8 cellular contexts compared by ENCODE assay signal in genomic region chr11:64230985-64231365, GRCh38. TPM values are rescaled to one million over a fixed set of nuclear protein-coding genes. Genes with fewer than 3 reads are reported as not detected.
DNase-seq lines count a peak whose midpoint lies in the region; ATAC-seq and TF ChIP-seq lines count a peak whose summit lies in the region.

No MANE protein-coding gene starts in this region.

- no peaks in the 10 kb centered on the region for H3K27me3 ChIP-seq in right atrium auricular region
- no peaks in the 10 kb centered on the region for H3K27me3 ChIP-seq in lower lobe of right lung (ENCODE audit: low read depth)
- H3K27me3 ChIP-seq in vagina = no peaks in the 10 kb centered on the region

- H3K9me3 ChIP-seq in right atrium auricular region (no peaks in the 10 kb centered on the region), lower lobe of right lung (no peaks in the 10 kb centered on the region), vagina (no peaks in the 10 kb centered on the region)

- DNase-seq in right atrium auricular region (ENCODE audit: low spot score) (no peak), Right ventricle myocardium superior (no peak), lower lobe of right lung (no peak), vagina (ENCODE audit: extremely low spot score in 2 of 2) (no peak), cerebellar cortex (ENCODE audit: low spot score) (no peak)
- no peak for DNase-seq in activated CD4-positive, alpha-beta T cell treated with anti-CD3 and anti-CD28 coated beads for 48 hours

- H3K4me3 ChIP-seq in right atrium auricular region (peak overlapping the region; percentile 57 to 77), lower lobe of right lung (peak overlapping the region; percentile 69), vagina (peak overlapping the region; percentile 62 to 85)

- H3K27ac ChIP-seq in right atrium auricular region (peak overlapping the region; percentile 92 to 97), adipose tissue (ENCODE audit: low read depth, low read length) (peak overlapping the region; percentile 78), lower lobe of right lung (peak overlapping the region; percentile 86), vagina (peak overlapping the region; percentile 97)

- H3K36me3 ChIP-seq in right atrium auricular region (peaks cover 2% of the 10 kb centered on the region), lower lobe of right lung (no peaks in the 10 kb centered on the region), vagina (no peaks in the 10 kb centered on the region)

- intact Hi-C loops in Right ventricle myocardium superior (cut with DNase I) (no loop called here), lower lobe of right lung (cut with DNase I) (no loop called here), vagina (cut with DNase I) (no loop called here)

- H3K4me1 ChIP-seq in right atrium auricular region = peaks cover 0 to 75% of the 10 kb centered on the region in 2 donors
- peaks cover 69% of the 10 kb centered on the region for H3K4me1 ChIP-seq in lower lobe of right lung
- H3K4me1 ChIP-seq in vagina = peaks cover 74% of the 10 kb centered on the region

- ATAC-seq in Right ventricle myocardium superior (ENCODE audit: poor library complexity) (no peak), lower lobe of right lung (no peak), GM21528 (IDR thresholded peaks at IDR 0.05; ENCODE audit: low FRiP score, unreplicated experiment) (no peak)

- TF ChIP-seq CTCF in right atrium auricular region (IDR thresholded peaks at IDR 0.05) (no peak), lower lobe of right lung (IDR thresholded peaks at IDR 0.05) (no peak), vagina (IDR thresholded peaks at IDR 0.05) (no peak)

- WGBS in adipose tissue, 3 donors = 4 to 11% (median 10%) methylated on average over 8 of the region's 8 CpGs

- no peak for TF ChIP-seq POLR2A in vagina (IDR thresholded peaks at IDR 0.05)

RNA-seq across cellular contexts. Expression of gene DNAJC4, which starts 0.6 kb away (rescaled TPM):
- 10 to 100 TPM; 24.7 to 32.1 TPM for total RNA-seq in right atrium auricular region
- total RNA-seq in Right ventricle myocardium superior = 58.0 TPM
- polyA plus RNA-seq in adipose tissue = 10 to 100 TPM; 34.4 to 47.0 (median 42.8) TPM
- total RNA-seq in lower lobe of right lung = 39.5 TPM
- total RNA-seq in vagina = 43.7 TPM

RNA-seq across cellular contexts. Expression of gene VEGFB, which starts 3.4 kb away (rescaled TPM):
- total RNA-seq in right atrium auricular region (100 to 1,000 TPM; 153 to 201 TPM), Right ventricle myocardium superior (276 TPM), lower lobe of right lung (150 TPM), vagina (44.9 TPM)
- 100 to 1,000 TPM in 2 of 3 donors, 10 to 100 TPM in 1; 53.2 to 327 (median 249) TPM for polyA plus RNA-seq in adipose tissue

RNA-seq across cellular contexts. Expression of gene NUDT22, which starts 4.9 kb away (rescaled TPM):
- total RNA-seq in right atrium auricular region = 10 to 100 TPM; 73.3 to 95.6 TPM
- total RNA-seq in Right ventricle myocardium superior = 60.8 TPM
- 10 to 100 TPM; 42.5 to 51.3 (median 49.4) TPM for polyA plus RNA-seq in adipose tissue
- 45.0 TPM for total RNA-seq in lower lobe of right lung
- 38.8 TPM for total RNA-seq in vagina

RNA-seq across cellular contexts. Expression of gene TRPT1, which starts 5.0 kb away (rescaled TPM):
- total RNA-seq in right atrium auricular region (10 to 100 TPM; 86.0 to 95.8 TPM), Right ventricle myocardium superior (79.8 TPM), lower lobe of right lung (27.8 TPM), vagina (27.7 TPM)
- polyA plus RNA-seq in adipose tissue = 10 to 100 TPM; 42.2 to 61.3 (median 46.7) TPM

RNA-seq across cellular contexts. Expression of gene FKBP2, which starts 9.9 kb away (rescaled TPM):
- total RNA-seq in right atrium auricular region (10 to 100 TPM; 59.1 to 83.4 TPM), Right ventricle myocardium superior (41.6 TPM), lower lobe of right lung (48.2 TPM), vagina (66.0 TPM)
- polyA plus RNA-seq in adipose tissue = 100 to 1,000 TPM; 105 to 176 (median 137) TPM
